8 cellular contexts compared by ENCODE assay signal in genomic region chr6:35727206-35727934, GRCh38. TPM values are rescaled to one million over a fixed set of nuclear protein-coding genes. Genes with fewer than 3 reads are reported as not detected.
DNase-seq lines count a peak whose midpoint lies in the region; ATAC-seq and TF ChIP-seq lines count a peak whose summit lies in the region.

No MANE protein-coding gene starts in this region.

- ATAC-seq in GM19395 (IDR thresholded peaks at IDR 0.05; ENCODE audit: unreplicated experiment): peak; percentile 7

- peaks cover 64% of the 10 kb centered on the region for H3K4me1 ChIP-seq in KMS-11 (ENCODE audit: low read depth, poor library complexity, severe bottlenecking)

- H3K27ac ChIP-seq in KMS-11 (peak overlapping the region; percentile 96), temporal lobe (ENCODE audit: low read depth, low read length) (peak overlapping the region; percentile 99)

- H3K36me3 ChIP-seq in KMS-11 (ENCODE audit: insufficient read depth): no peaks in the 10 kb centered on the region

- no peaks in the 10 kb centered on the region for H3K79me2 ChIP-seq in KMS-11 (ENCODE audit: insufficient read depth, low read depth)

- DNase-seq in Caki2 (ENCODE audit: low read depth): peak; percentile 84
- DNase-seq in SW 1271 (lab: John Stamatoyannopoulos, UW): peak; percentile 42 to 56
- DNase-seq in endothelial cell (ENCODE audit: low spot score): peak; percentile 46
- DNase-seq in lung microvascular endothelial cell (ENCODE audit: low read depth in 2 of 2): peak; percentile 51 to 68
- no peak for DNase-seq in COLO829 (ENCODE audit: low spot score)

- no peak overlapping the region for H3K4me3 ChIP-seq in KMS-11 (IDR thresholded peaks at IDR 0.05; ENCODE audit: insufficient read depth, low read depth, low read length)

- H3K36me3 Mint-ChIP-seq in endothelial cell (ENCODE audit: low read depth, unreplicated experiment): peaks cover 6% of the 10 kb centered on the region

- peak overlapping the region; percentile 94 for H3K4me2 ChIP-seq in KMS-11

- peaks cover 18% of the 10 kb centered on the region for H3K4me1 Mint-ChIP-seq in endothelial cell (ENCODE audit: unreplicated experiment)

- peak overlapping the region; percentile 96 for H3K9ac ChIP-seq in KMS-11

- peak overlapping the region; percentile 77 for H3K4me3 Mint-ChIP-seq in endothelial cell (ENCODE audit: unreplicated experiment)

- no peaks in the 10 kb centered on the region for H4K20me1 ChIP-seq in KMS-11 (ENCODE audit: insufficient read depth)

- peaks cover 26% of the 10 kb centered on the region for H3K27me3 Mint-ChIP-seq in endothelial cell (ENCODE audit: unreplicated experiment)

- TF ChIP-seq CTCF in KMS-11 (conservative IDR thresholded peaks at IDR 0.05; ENCODE audit: low read depth, low read length) (no peak), endothelial cell (IDR thresholded peaks at IDR 0.05; ENCODE audit: unreplicated experiment) (no peak)

- no peak overlapping the region for H3K27ac Mint-ChIP-seq in endothelial cell (ENCODE audit: unreplicated experiment)

- H2AFZ ChIP-seq in KMS-11 (ENCODE audit: low read depth): peak overlapping the region; percentile 64

- H3K27me3 ChIP-seq in KMS-11 (ENCODE audit: insufficient read depth, low read depth): no peaks in the 10 kb centered on the region

- in situ Hi-C loops in Caki2 (cut with HindIII; ENCODE audit: low pct_unique_long_range_greater_than_20kb, low sequenced_read_pairs): no loop called here

- no peaks in the 10 kb centered on the region for H3K9me3 Mint-ChIP-seq in endothelial cell (ENCODE audit: unreplicated experiment)

RNA-seq across cellular contexts. Expression of gene ARMC12, which starts 9.5 kb away (rescaled TPM):
- total RNA-seq in Caki2 (2014; rRNA removed; shearing (Covaris generic); ENCODE audit: low replicate concordance): 1.9 and 4.6 TPM in 2 replicates
- total RNA-seq in endothelial cell (ENCODE audit: unreplicated experiment): 0.69 TPM
- 0.22 and 0.40 TPM in 2 replicates for total RNA-seq in lung microvascular endothelial cell
- 0.25 TPM for total RNA-seq in temporal lobe

RNA-seq across cellular contexts. Expression of gene FKBP5, which starts 38.7 kb away (rescaled TPM):
- total RNA-seq in Caki2 (2014; rRNA removed; shearing (Covaris generic); ENCODE audit: low replicate concordance): 4.3 and 6.9 TPM in 2 replicates
- total RNA-seq in endothelial cell (ENCODE audit: unreplicated experiment) (7.2 TPM), lung microvascular endothelial cell (37.3 and 40.1 TPM in 2 replicates), temporal lobe (4.2 TPM)

RNA-seq across cellular contexts. Expression of gene CLPSL2, which starts 49.0 kb away (rescaled TPM):
- total RNA-seq in Caki2 (2014; rRNA removed; shearing (Covaris generic); ENCODE audit: low replicate concordance): not detected in 2 replicates
- total RNA-seq in endothelial cell (ENCODE audit: unreplicated experiment) (not detected), lung microvascular endothelial cell (not detected in 2 replicates), temporal lobe (not detected)

RNA-seq across cellular contexts. Expression of gene CLPSL1, which starts 53.4 kb away (rescaled TPM):
- total RNA-seq in Caki2 (2014; rRNA removed; shearing (Covaris generic); ENCODE audit: low replicate concordance): 2.4 TPM in 1 of 2 replicates, not detected in the other
- not detected for total RNA-seq in endothelial cell (ENCODE audit: unreplicated experiment)
- total RNA-seq in lung microvascular endothelial cell: not detected in 2 replicates
- total RNA-seq in temporal lobe: not detected
